Comparison of ENCODE assay signal across 8 cellular contexts in the genomic region with DNA sequence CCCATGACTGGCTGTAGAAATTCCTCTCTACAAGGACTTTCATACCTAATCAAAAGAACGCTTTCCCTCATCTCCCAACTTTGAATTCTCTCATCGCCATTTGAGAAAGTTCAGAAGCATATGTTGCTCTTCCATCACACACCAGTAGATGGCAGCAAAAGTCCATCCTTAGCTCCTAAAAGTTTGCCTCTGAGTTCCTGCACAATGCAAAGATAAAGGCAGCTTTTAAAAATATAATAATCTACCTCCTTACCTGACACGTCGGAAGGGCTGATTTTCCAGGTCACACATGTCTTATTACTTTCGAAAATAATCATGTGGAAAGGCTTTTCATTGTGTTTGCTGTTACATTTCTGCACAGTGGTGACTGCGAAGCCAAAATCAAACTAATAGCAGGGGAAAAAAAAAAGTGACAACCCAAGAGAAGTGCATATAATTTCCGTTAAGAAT.
DNase-seq lines count a peak whose midpoint lies in the region; FAIRE-seq and TF ChIP-seq lines count a peak whose summit lies in the region.

No MANE protein-coding gene starts in this region.

- no peak overlapping the region for H3K27ac Mint-ChIP-seq in nephron progenitor cell

- H3K4me1 Mint-ChIP-seq in nephron progenitor cell: peaks cover 9% of the 10 kb centered on the region

- FAIRE-seq in urothelium cell line (lab: Jason Lieb, UNC): no peak

- no peak overlapping the region for H3K4me3 ChIP-seq in NB4 (ENCODE audit: low read depth, low read length)
- no peak overlapping the region for H3K4me3 ChIP-seq in epithelial cell of proximal tubule (ENCODE audit: low read depth, low read length)

- H3K4me3 Mint-ChIP-seq in nephron progenitor cell: no peak overlapping the region

- DNase-seq in NCI-H82 (lab: John Stamatoyannopoulos, UW): peak; percentile 65
- no peak for DNase-seq in NCI-H82 treated with DMSO at 0.1 percent for 48 hours (lab: John Stamatoyannopoulos, UW; ENCODE audit: unreplicated experiment)
- peak; percentile 45 for DNase-seq in H4 (ENCODE audit: low spot score)
- DNase-seq in NB4 (ENCODE audit: low read depth): peak; percentile 64
- DNase-seq in UCSD-AML1 (lab: John Stamatoyannopoulos, UW; ENCODE audit: unreplicated experiment): peak; percentile 4
- peak; percentile 16 for DNase-seq in epithelial cell of proximal tubule (ENCODE audit: low read depth)
- DNase-seq in nephron progenitor cell: peak; percentile 67
- DNase-seq in urothelium cell line (ENCODE audit: low spot score): peak; percentile 44

- TF ChIP-seq POLR2A in NB4 (IDR thresholded peaks at IDR 0.05; ENCODE audit: extremely low read depth, insufficient read length): no peak

- H3K36me3 Mint-ChIP-seq in nephron progenitor cell (ENCODE audit: low read depth): no peaks in the 10 kb centered on the region

- TF ChIP-seq CTCF in NB4 (IDR thresholded peaks at IDR 0.05; ENCODE audit: low read depth, low read length): peak; percentile 66
- peak; percentile 95 for TF ChIP-seq CTCF in epithelial cell of proximal tubule (conservative IDR thresholded peaks at IDR 0.05; ENCODE audit: low read depth, low read length)
- peak; percentile 95 for TF ChIP-seq CTCF in nephron progenitor cell (IDR thresholded peaks at IDR 0.05)

- H3K27me3 Mint-ChIP-seq in nephron progenitor cell (ENCODE audit: low read depth, poor library complexity): no peaks in the 10 kb centered on the region

- H3K9me3 Mint-ChIP-seq in nephron progenitor cell: no peaks in the 10 kb centered on the region
